Comparison of ENCODE assay signal across 8 cellular contexts in genomic region chr12:57896139-57896436, GRCh38. TPM values are rescaled to one million over a fixed set of nuclear protein-coding genes. Genes with fewer than 3 reads are reported as not detected.
DNase-seq lines count a peak whose midpoint lies in the region; ATAC-seq, FAIRE-seq and TF ChIP-seq lines count a peak whose summit lies in the region.

No MANE protein-coding gene starts in this region.

- no peaks in the 10 kb centered on the region for H3K36me3 ChIP-seq in HUES6 (ENCODE audit: control insufficient read depth, insufficient read depth, low read length)
- no peaks in the 10 kb centered on the region for H3K36me3 ChIP-seq in mammary epithelial cell (ENCODE audit: insufficient read depth, low read length)

- H3K4me1 ChIP-seq in A549 (peaks cover 62% of the 10 kb centered on the region), HUES6 (ENCODE audit: control insufficient read depth, insufficient read depth, low read length) (peaks cover 30% of the 10 kb centered on the region), mammary epithelial cell (ENCODE audit: insufficient read depth, low read length) (peaks cover 48% of the 10 kb centered on the region)

- H3K4me3 Mint-ChIP-seq in memory B cell: peak overlapping the region; percentile 67

- no peaks in the 10 kb centered on the region for H4K20me1 ChIP-seq in mammary epithelial cell (ENCODE audit: insufficient read depth, low read length)

- BruUV-seq in mammary epithelial cell (replicated peaks; lab: Mats Ljungman, UMichigan): no TSS peak

- in situ Hi-C loops in mammary epithelial cell (cut with MboI; ENCODE audit: low sequenced_read_pairs in 2 of 2): no loop called here
- in situ Hi-C loops in GM13977 (cut with MboI; ENCODE audit: low pct_unique_long_range_greater_than_20kb, low sequenced_read_pairs, unreplicated experiment): no loop called here

- no peaks in the 10 kb centered on the region for H3K9me3 ChIP-seq in A549
- H3K9me3 ChIP-seq in HUES6 (ENCODE audit: control insufficient read depth, insufficient read depth, low read depth, low read length): no peaks in the 10 kb centered on the region
- no peaks in the 10 kb centered on the region for H3K9me3 ChIP-seq in mammary epithelial cell (replicated peaks; ENCODE audit: insufficient read depth, low read length)

- H3K9me3 Mint-ChIP-seq in memory B cell: no peaks in the 10 kb centered on the region

- no peaks in the 10 kb centered on the region for H3K27me3 Mint-ChIP-seq in memory B cell

- H3K36me3 Mint-ChIP-seq in memory B cell: no peaks in the 10 kb centered on the region

- dilution Hi-C loops in mammary epithelial cell (cut with HindIII; ENCODE audit: low sequenced_read_pairs): no loop called here

- H3K27ac ChIP-seq in A549 (peak overlapping the region; percentile 85 to 95), HUES6 (ENCODE audit: low read depth, low read length) (peak overlapping the region; percentile 11; the same call in 1 of the 2 replicates), mammary epithelial cell (ENCODE audit: insufficient read depth, low read depth, low read length) (peak overlapping the region; percentile 19)

- intact Hi-C loops in mammary epithelial cell (cut with micrococcal nuclease): loop anchor here (2.0 kb wide), 1 partner anchor 31 kb away; no protein-coding TSS in a partner anchor

- no peak for TF ChIP-seq POLR2A in A549 (IDR thresholded peaks at IDR 0.05; ENCODE audit: low read length)

- H3K9ac ChIP-seq in HUES6 (ENCODE audit: low read length) (peak overlapping the region; percentile 44), mammary epithelial cell (ENCODE audit: insufficient read depth, low read length) (no peak overlapping the region)

- POLR2A ChIA-PET in A549 (lab: Yijun Ruan, JAX): interaction anchor here (0.8 to 4.4 kb wide), 5 partner anchors 30 to 140 kb away, joined by 3 to 77 read pairs (median 5); partner anchors contain the start of gene CTDSP2

- DNase-seq in A549 (ENCODE audit: low read depth in 1 of 2, low spot score in 1 of 2): no peak
- DNase-seq in mammary epithelial cell: no peak
- DNase-seq in memory B cell (ENCODE audit: low spot score in 2 of 2): no peak
- no peak for DNase-seq in LoVo (ENCODE audit: low spot score)
- DNase-seq in NCI-H2029 (lab: John Stamatoyannopoulos, UW): no peak
- DNase-seq in GM13977 (ENCODE audit: low spot score): no peak

- no peak for TF ChIP-seq EP300 in A549 (IDR thresholded peaks at IDR 0.05)

- 47% methylated on average over 6 of the region's 6 CpGs for WGBS in A549 (ENCODE audit: missing lambda C conversion rate)
- WGBS in mammary epithelial cell (ENCODE audit: low coverage, missing lambda C conversion rate): 25% methylated on average over 5 of the region's 6 CpGs

- ATAC-seq in A549: peak in 1 of 2 experiments; percentile 6; a peak in 2 of 6 replicates
- no peak for ATAC-seq in memory B cell (ENCODE audit: low read depth)
- no peak for ATAC-seq in GM18907 (IDR thresholded peaks at IDR 0.05; ENCODE audit: unreplicated experiment)

- FAIRE-seq in A549 (lab: Jason Lieb, UNC): no peak

- peaks cover 39% of the 10 kb centered on the region for H3K4me1 Mint-ChIP-seq in memory B cell

- CTCF ChIA-PET in A549 (lab: Yijun Ruan, JAX): interaction anchor here (0.7 to 8.3 kb wide), 19 partner anchors 8 to 171 kb away, joined by 3 to 87 read pairs (median 9); partner anchors contain the start of genes AVIL, CTDSP2 and TSFM
- CTCF ChIA-PET in mammary epithelial cell (lab: Charles Lee; ENCODE audit: low non-redundant PET): no interaction called here

- TF ChIP-seq CTCF in A549 (IDR thresholded peaks at IDR 0.05) (no peak), mammary epithelial cell (conservative IDR thresholded peaks at IDR 0.05 in 1 of 2, IDR thresholded peaks at IDR 0.05 in 1 of 2; ENCODE audit: extremely low read depth in 1 of 2, insufficient read depth in 1 of 2, low read depth in 1 of 2, low read length in 2 of 2) (peak in 1 of 2 donors; percentile 3), GM13977 (IDR thresholded peaks at IDR 0.05; ENCODE audit: extremely low read depth, insufficient read depth, missing control alignments) (no peak)

- peaks cover 15% of the 10 kb centered on the region; the same call in 1 of the 2 replicates for H3K27me3 ChIP-seq in HUES6 (ENCODE audit: control insufficient read depth, insufficient read depth, low read length)
- H3K27me3 ChIP-seq in mammary epithelial cell (ENCODE audit: insufficient read depth, low read length): no peaks in the 10 kb centered on the region

- no peak for TF ChIP-seq RAD21 in A549 (conservative IDR thresholded peaks at IDR 0.05 in 1 of 2, IDR thresholded peaks at IDR 0.05 in 1 of 2)

- H3K4me2 ChIP-seq in A549 (peak overlapping the region; percentile 90), mammary epithelial cell (ENCODE audit: insufficient read depth, low read depth, low read length) (peak overlapping the region; percentile 97)

- peak overlapping the region; percentile 98 for H3K27ac Mint-ChIP-seq in memory B cell

- peak overlapping the region; percentile 58 for H3K4me3 ChIP-seq in A549
- peak overlapping the region; percentile 59 for H3K4me3 ChIP-seq in HUES6 (ENCODE audit: low read depth, low read length)
- peak overlapping the region; percentile 45 to 50 (median 47) for H3K4me3 ChIP-seq in mammary epithelial cell (replicated peaks in 1 of 3; ENCODE audit: insufficient read depth in 1 of 3, low read depth in 2 of 3, low read length in 3 of 3)

- peak overlapping the region; percentile 92 for H2AFZ ChIP-seq in mammary epithelial cell (ENCODE audit: low read depth, low read length)

- no peaks in the 10 kb centered on the region for H3K79me2 ChIP-seq in mammary epithelial cell (ENCODE audit: insufficient read depth, low read length)

TF ChIP-seq in A549, 52 proteins besides CTCF, POLR2A, EP300 and RAD21:
- TF ChIP-seq PBX3 (IDR thresholded peaks at IDR 0.05) (no peak), RCOR1 (IDR thresholded peaks at IDR 0.05; ENCODE audit: low read depth, low read length) (no peak), HES2 (IDR thresholded peaks at IDR 0.05) (no peak)

RNA-seq across cellular contexts. Expression of gene ATP23, which starts 45.3 kb away (rescaled TPM):
- 13.4 and 14.7 TPM in 2 replicates for polyA plus RNA-seq in A549 (2011; rRNA removed)
- 9.7 and 11.0 TPM in 2 replicates for polyA plus RNA-seq in A549 (2012; cell fraction: cytosol; rRNA removed)
- polyA plus RNA-seq in A549 (2012; cell fraction: nucleus; rRNA removed): 3.5 and 5.5 TPM in 2 replicates
- 6.3 to 7.5 TPM (median 7.0 TPM) in 3 replicates for polyA plus RNA-seq in A549 (2017; fragmentation: RNase III; extraction: RNeasy Plus Mini Kit Qiagen cat#74134 plus additional on column Dnase treatment)
- polyA minus RNA-seq in A549 (2011; rRNA and poly(A)+ RNA removed): 8.9 and 9.3 TPM in 2 replicates
- total RNA-seq in mammary epithelial cell: 1 to 10 TPM; 5.4 to 6.8 TPM
- polyA plus RNA-seq in mammary epithelial cell: 9.5 TPM
- 19.1 TPM for polyA minus RNA-seq in mammary epithelial cell

RNA-seq across cellular contexts. Expression of gene CTDSP2, which starts 49.6 kb away (rescaled TPM):
- polyA plus RNA-seq in A549 (2011; rRNA removed) (87.7 and 114 TPM in 2 replicates), A549 (2017; fragmentation: RNase III; extraction: RNeasy Plus Mini Kit Qiagen cat#74134 plus additional on column Dnase treatment) (26.1 to 34.5 TPM (median 31.3 TPM) in 3 replicates), mammary epithelial cell (56.4 TPM)
- polyA plus RNA-seq in A549 (2012; cell fraction: cytosol; rRNA removed): 61.9 and 67.6 TPM in 2 replicates
- polyA plus RNA-seq in A549 (2012; cell fraction: nucleus; rRNA removed): 45.2 and 53.4 TPM in 2 replicates
- polyA minus RNA-seq in A549 (2011; rRNA and poly(A)+ RNA removed): 127 and 135 TPM in 2 replicates
- 10 to 100 TPM; 51.3 to 76.1 TPM for total RNA-seq in mammary epithelial cell
- 204 TPM for polyA minus RNA-seq in mammary epithelial cell

Comparison
In these comparisons a context has a peak if more than half of its experiments do, and no peak if none do; other contexts are left out.
1. H3K27ac ChIP-seq: peak in every context shown above with its lines; median percentile 90 in A549; 19 in mammary epithelial cell; 11 in HUES6.